Comparison of ENCODE assay signal across 1 cellular context in genomic region chr2:218357194-218358177, GRCh38.
TF ChIP-seq lines count a peak whose summit lies in the region.

No MANE protein-coding gene starts in this region.

TF ChIP-seq in GM23338, 12 proteins besides CTCF, POLR2A, EP300 and RAD21 (continued from another document):
- TF ChIP-seq ZNF114 (CRISPR knock-in tag; IDR thresholded peaks at IDR 0.05) = no peak
- no peak for TF ChIP-seq CREB1 (CRISPR knock-in tag; IDR thresholded peaks at IDR 0.05; ENCODE audit: low read depth)
- no peak for TF ChIP-seq JUNB (IDR thresholded peaks at IDR 0.05; ENCODE audit: unreplicated experiment)
- no peak for TF ChIP-seq NANOG (IDR thresholded peaks at IDR 0.05; ENCODE audit: borderline replicate concordance)
- TF ChIP-seq EZH2phosphoT487 (IDR thresholded peaks at IDR 0.05; ENCODE audit: unreplicated experiment) = no peak
- no peak for TF ChIP-seq ZNF331 (CRISPR knock-in tag; IDR thresholded peaks at IDR 0.05; ENCODE audit: low read depth)
- TF ChIP-seq REST (IDR thresholded peaks at IDR 0.05; ENCODE audit: unreplicated experiment) = no peak
- TF ChIP-seq ETS1 (IDR thresholded peaks at IDR 0.05) = no peak
- TF ChIP-seq EZH2 (IDR thresholded peaks at IDR 0.05; ENCODE audit: low read depth, unreplicated experiment) = no peak
- TF ChIP-seq POLR2AphosphoS5 (IDR thresholded peaks at IDR 0.05; ENCODE audit: low read depth) = no peak
- no peak for TF ChIP-seq ZNF462 (CRISPR knock-in tag; IDR thresholded peaks at IDR 0.05)
